Comparison of ENCODE assay signal across 31 cellular contexts in the genomic region with DNA sequence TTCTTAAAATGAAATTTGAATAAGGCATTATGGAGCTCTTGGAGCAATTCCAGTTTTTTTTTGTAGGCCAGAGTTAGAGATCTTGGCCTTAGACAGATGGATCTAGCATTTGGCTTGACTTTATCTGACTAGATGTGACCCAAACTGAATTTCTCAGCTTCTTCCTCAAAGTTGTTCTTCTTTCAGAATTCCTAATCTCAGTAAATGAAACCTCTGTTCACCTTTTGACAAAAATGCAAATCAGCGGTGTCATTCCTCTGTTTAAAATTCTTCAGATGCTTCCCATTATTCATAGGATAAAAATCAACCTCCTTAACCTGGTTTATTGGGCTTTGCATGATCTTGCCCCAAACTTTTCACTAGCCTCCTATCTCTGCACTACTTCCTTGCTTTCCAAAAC.
DNase-seq lines count a peak whose midpoint lies in the region; ATAC-seq lines count a peak whose summit lies in the region.
"Had no signal": no experiment of that assay in that cellular context is flagged by ENCODE, and none has a peak within 500 bp of the region (broad histone marks: within the 10 kb centered on the region; RNA-seq: fewer than 3 reads in every experiment).

No MANE protein-coding gene starts in this region.

- DNase-seq in ACHN (peak; percentile 63), M059J (ENCODE audit: low read depth) (peak; percentile 69), kidney tubule cell (ENCODE audit: low spot score) (peak; percentile 65), H4 (ENCODE audit: low spot score) (no peak), NCI-H2029 treated with DMSO at 0.1 percent for 48 hours (lab: John Stamatoyannopoulos, UW) (no peak), NCI-H2196 (lab: John Stamatoyannopoulos, UW; ENCODE audit: unreplicated experiment) (no peak)
- DNase-seq: activated CD4-positive, alpha-beta memory T cell treated with anti-CD3 and anti-CD28 coated beads, Interleukin-2, amount 10 ng/mL, durations not matched to agents 7 days and 5 days; activated CD4-positive, alpha-beta T cell treated with anti-CD3 and anti-CD28 coated beads for 1 hour; activated CD8-positive, alpha-beta memory T cell treated with anti-CD3 and anti-CD28 coated beads, Interleukin-2, amount 50 U/mL, for 4 hours; activated naive CD4-positive, alpha-beta T cell; body of pancreas; CD4-positive, alpha-beta memory T cell; cerebellar nuclear complex; DMS153; esophagus squamous epithelium; gastrocnemius medialis; Karpas-422; left cardiac atrium; MV-4-11; NCI-H1436; NCI-H2081 treated with DMSO at 0.1 percent for 48 hours; NCI-H774; ovary; small intestine; stimulated activated naive CD8-positive, alpha-beta T cell treated with anti-CD3 and anti-CD28 coated beads, Interleukin-15, Interleukin-2, amounts not matched to agents 100 U/mL and 50 U/mL, for 24 hours; testis; uterus had no signal

- intact Hi-C loops in dendritic cell treated with granulocyte-macrophage colony-stimulating factor and Interleukin-4, amounts not matched to agents 40 ng/mL and 50 ng/mL, for 4 days (cut with micrococcal nuclease) = no loop called here

- in situ Hi-C loops in ACHN (cut with HindIII; ENCODE audit: low pct_ligation_motif_present, low pct_unique_long_range_greater_than_20kb, low sequenced_read_pairs) = no loop called here

- no peaks in the 10 kb centered on the region for H3K9me3 Mint-ChIP-seq in dendritic cell treated with granulocyte-macrophage colony-stimulating factor and Interleukin-4, amounts not matched to agents 40 ng/mL and 50 ng/mL, for 4 days
- H3K9me3 Mint-ChIP-seq: T-helper 1 cell treated with Interleukin-12 subunit alpha and Interleukin-12 subunit beta and Interleukin-4 antibody, amounts not matched to agents 30 μg/mL and 1 μg/mL, for 36 hours had no signal

- no peak overlapping the region for H3K4me3 Mint-ChIP-seq in dendritic cell treated with granulocyte-macrophage colony-stimulating factor and Interleukin-4, amounts not matched to agents 40 ng/mL and 50 ng/mL, for 4 days
- H3K4me3 Mint-ChIP-seq: activated CD4-positive, alpha-beta memory T cell treated with anti-CD3 and anti-CD28 coated beads, Interleukin-2, amount 10 ng/mL, durations not matched to agents 7 days and 5 days; CD4-positive, alpha-beta memory T cell; T-helper 1 cell treated with Interleukin-12 subunit alpha and Interleukin-12 subunit beta and Interleukin-4 antibody, amounts not matched to agents 30 μg/mL and 1 μg/mL, for 36 hours had no signal

- peaks cover 53% of the 10 kb centered on the region for H3K4me1 Mint-ChIP-seq in dendritic cell treated with granulocyte-macrophage colony-stimulating factor and Interleukin-4, amounts not matched to agents 40 ng/mL and 50 ng/mL, for 4 days (ENCODE audit: low read depth)
- H3K4me1 Mint-ChIP-seq: activated CD4-positive, alpha-beta memory T cell treated with anti-CD3 and anti-CD28 coated beads, Interleukin-2, amount 10 ng/mL, durations not matched to agents 7 days and 5 days; CD4-positive, alpha-beta memory T cell had no signal

- no peak for ATAC-seq in HG02798 (IDR thresholded peaks at IDR 0.05; ENCODE audit: poor library complexity, unreplicated experiment)
- ATAC-seq: body of pancreas; gastrocnemius medialis; HepG2; left cardiac atrium; stimulated activated naive CD8-positive, alpha-beta T cell treated with anti-CD3 and anti-CD28 coated beads, Interleukin-15, Interleukin-2, amounts not matched to agents 100 U/mL and 50 U/mL, for 24 hours had no signal

- H3K27me3 Mint-ChIP-seq in dendritic cell treated with granulocyte-macrophage colony-stimulating factor and Interleukin-4, amounts not matched to agents 40 ng/mL and 50 ng/mL, for 4 days = no peaks in the 10 kb centered on the region
- H3K27me3 Mint-ChIP-seq: activated CD4-positive, alpha-beta memory T cell treated with anti-CD3 and anti-CD28 coated beads, Interleukin-2, amount 10 ng/mL, durations not matched to agents 7 days and 5 days had no signal

- H3K36me3 Mint-ChIP-seq in dendritic cell treated with granulocyte-macrophage colony-stimulating factor and Interleukin-4, amounts not matched to agents 40 ng/mL and 50 ng/mL, for 4 days (ENCODE audit: low read depth) = peaks cover 3% of the 10 kb centered on the region
- H3K36me3 Mint-ChIP-seq: CD4-positive, alpha-beta memory T cell had no signal

- peak overlapping the region; percentile 57 for H3K27ac Mint-ChIP-seq in dendritic cell treated with granulocyte-macrophage colony-stimulating factor and Interleukin-4, amounts not matched to agents 40 ng/mL and 50 ng/mL, for 4 days
- H3K27ac Mint-ChIP-seq: activated CD4-positive, alpha-beta memory T cell treated with anti-CD3 and anti-CD28 coated beads, Interleukin-2, amount 10 ng/mL, durations not matched to agents 7 days and 5 days; CD4-positive, alpha-beta memory T cell; T-helper 1 cell treated with Interleukin-12 subunit alpha and Interleukin-12 subunit beta and Interleukin-4 antibody, amounts not matched to agents 30 μg/mL and 1 μg/mL, for 36 hours had no signal

Comparison
In these comparisons a context has a peak if more than half of its experiments do, and no peak if none do; other contexts are left out.
1. DNase-seq: peak in ACHN (single experiment), M059J (single experiment) and kidney tubule cell (single experiment); none in H4 (single experiment), NCI-H2029 treated with DMSO at 0.1 percent for 48 hours (single experiment) and NCI-H2196 (single experiment).